8 cellular contexts compared by ENCODE assay signal in the genomic region with DNA sequence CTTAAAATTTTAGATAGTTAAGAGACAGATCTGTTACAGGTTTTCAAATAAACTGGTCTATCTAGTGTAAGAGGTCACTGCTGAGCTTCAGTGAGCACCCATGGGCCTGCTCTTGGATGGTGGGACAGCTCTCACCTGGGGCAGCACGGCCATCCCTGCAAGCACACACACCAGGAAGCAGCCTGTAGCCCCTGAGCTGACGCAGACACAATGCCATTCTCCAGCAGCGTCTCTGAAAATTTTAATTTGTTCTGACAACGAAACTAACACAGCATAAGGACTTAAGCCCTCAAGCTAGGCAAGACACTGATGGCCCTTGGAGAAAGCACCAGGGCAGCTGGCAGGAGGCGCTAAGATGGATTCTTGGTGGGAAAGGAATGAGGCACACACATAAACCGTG. TPM values are rescaled to one million over a fixed set of nuclear protein-coding genes. Genes with fewer than 3 reads are reported as not detected.
A peak's percentile ranks its signal among the peaks of the same experiment; 100 is the strongest.
DNase-seq lines count a peak whose midpoint lies in the region; ATAC-seq and TF ChIP-seq lines count a peak whose summit lies in the region.

No MANE protein-coding gene starts in this region.

- H3K27me3 ChIP-seq in CD4-positive, alpha-beta T cell (ENCODE audit: control insufficient read depth, insufficient read depth, low read length) = no peaks in the 10 kb centered on the region
- no peaks in the 10 kb centered on the region; the same call in 1 of the 2 replicates for H3K27me3 ChIP-seq in GM23338 (ENCODE audit: insufficient read depth)
- no peaks in the 10 kb centered on the region for H3K27me3 ChIP-seq in neural cell (ENCODE audit: insufficient read depth, low read depth, low read length)

- DNase-seq in CD4-positive, alpha-beta T cell = no peak
- DNase-seq in GM23338 (ENCODE audit: low spot score) = no peak
- no peak for DNase-seq in activated naive CD8-positive, alpha-beta T cell treated with anti-CD3 and anti-CD28 coated beads for 36 hours
- no peak for DNase-seq in HEK293T (ENCODE audit: extremely low spot score)
- no peak for DNase-seq in NCI-H345 treated with DMSO at 0.1 percent for 48 hours (lab: John Stamatoyannopoulos, UW; ENCODE audit: unreplicated experiment)
- no peak for DNase-seq in NCI-H510A treated with DMSO at 0.1 percent for 48 hours (lab: John Stamatoyannopoulos, UW)

- H4K20me1 ChIP-seq in GM23338 (replicated peaks; ENCODE audit: insufficient read depth) (no peaks in the 10 kb centered on the region), neural cell (ENCODE audit: insufficient read depth) (no peaks in the 10 kb centered on the region)

- POLR2A ChIA-PET in CD4-positive, alpha-beta T cell (lab: Charles Lee) = interaction anchor here (0.9 to 18.5 kb wide), 20 partner anchors 4 to 803 kb away, joined by 3 to 844 read pairs (median 4); a partner anchor contains a TSS
- POLR2A ChIA-PET in HEK293T (lab: Yijun Ruan, JAX) = interaction anchor here (1.2 to 3.6 kb wide), 3 partner anchors 38 to 81 kb away, joined by 3 to 17 read pairs (median 4); a partner anchor contains a TSS

- ATAC-seq in CD4-positive, alpha-beta T cell (ENCODE audit: poor library complexity) = no peak
- ATAC-seq in GM23338 (no peak), HG03354 (IDR thresholded peaks at IDR 0.05; ENCODE audit: poor library complexity, severe bottlenecking, unreplicated experiment) (no peak)

- no peak for TF ChIP-seq EP300 in neural cell (conservative IDR thresholded peaks at IDR 0.05; ENCODE audit: poor library complexity, severe bottlenecking)

- peaks cover 62% of the 10 kb centered on the region for H3K36me3 Mint-ChIP-seq in CD4-positive, alpha-beta T cell (ENCODE audit: low read depth)
- peaks cover 34% of the 10 kb centered on the region for H3K36me3 Mint-ChIP-seq in GM23338 (ENCODE audit: low read depth)
- peaks cover 47% of the 10 kb centered on the region for H3K36me3 Mint-ChIP-seq in activated naive CD8-positive, alpha-beta T cell treated with anti-CD3 and anti-CD28 coated beads for 36 hours

- H3K9me2 ChIP-seq in GM23338 (ENCODE audit: insufficient read depth) (no peaks in the 10 kb centered on the region), neural cell (ENCODE audit: insufficient read depth, low read length) (no peaks in the 10 kb centered on the region)

- peaks cover 24% of the 10 kb centered on the region for H3K4me1 ChIP-seq in GM23338 (ENCODE audit: insufficient read depth)

- H3K79me2 ChIP-seq in GM23338 (replicated peaks; ENCODE audit: insufficient read depth) (peaks cover 6% of the 10 kb centered on the region; the same call in 1 of the 2 replicates), neural cell (replicated peaks; ENCODE audit: insufficient read depth, low read length) (peaks cover 6% of the 10 kb centered on the region)

- H3K9me3 Mint-ChIP-seq in CD4-positive, alpha-beta T cell = no peaks in the 10 kb centered on the region
- H3K9me3 Mint-ChIP-seq in GM23338 = no peaks in the 10 kb centered on the region; the same call in 2 of the 3 replicates
- no peaks in the 10 kb centered on the region for H3K9me3 Mint-ChIP-seq in activated naive CD8-positive, alpha-beta T cell treated with anti-CD3 and anti-CD28 coated beads for 36 hours

- peak overlapping the region; percentile 100 for H3K27ac Mint-ChIP-seq in CD4-positive, alpha-beta T cell
- H3K27ac Mint-ChIP-seq in GM23338 = no peak overlapping the region
- peak overlapping the region; percentile 97 for H3K27ac Mint-ChIP-seq in activated naive CD8-positive, alpha-beta T cell treated with anti-CD3 and anti-CD28 coated beads for 36 hours

- TF ChIP-seq CTCF in CD4-positive, alpha-beta T cell (IDR thresholded peaks at IDR 0.05) = no peak
- TF ChIP-seq CTCF in GM23338 (conservative IDR thresholded peaks at IDR 0.05; ENCODE audit: low read depth in 2 of 2) = 0 out of 4 replicates have a peak, but pooled peaks of 1 of the 2 experiments have one; percentile 5
- TF ChIP-seq CTCF in neural cell (IDR thresholded peaks at IDR 0.05; ENCODE audit: poor library complexity, severe bottlenecking) = no peak

- H3K9me3 ChIP-seq in CD4-positive, alpha-beta T cell (ENCODE audit: control insufficient read depth, low read length) = no peaks in the 10 kb centered on the region
- no peaks in the 10 kb centered on the region for H3K9me3 ChIP-seq in neural cell (ENCODE audit: low read length)

- no peak for TF ChIP-seq RAD21 in neural cell (conservative IDR thresholded peaks at IDR 0.05)

- H3K27ac ChIP-seq in CD4-positive, alpha-beta T cell (ENCODE audit: low read depth, low read length) = peak overlapping the region; percentile 89
- no peak overlapping the region for H3K27ac ChIP-seq in GM23338 (ENCODE audit: low read depth)
- no peak overlapping the region for H3K27ac ChIP-seq in neural cell (ENCODE audit: low read length)

- peaks cover 73% of the 10 kb centered on the region for H3K4me1 Mint-ChIP-seq in CD4-positive, alpha-beta T cell (ENCODE audit: low read depth)
- peaks cover 36% of the 10 kb centered on the region for H3K4me1 Mint-ChIP-seq in GM23338
- H3K4me1 Mint-ChIP-seq in activated naive CD8-positive, alpha-beta T cell treated with anti-CD3 and anti-CD28 coated beads for 36 hours = peaks cover 59% of the 10 kb centered on the region

- intact Hi-C loops in CD4-positive, alpha-beta T cell (cut with DNase I, micrococcal nuclease) = loop anchor here in 1 of 2 experiments (2.0 to 5.0 kb wide), 2 partner anchors 70 to 805 kb away; a partner anchor contains a TSS

- H3K27me3 Mint-ChIP-seq in CD4-positive, alpha-beta T cell = peaks cover 5% of the 10 kb centered on the region
- peaks cover 22% of the 10 kb centered on the region for H3K27me3 Mint-ChIP-seq in GM23338 (ENCODE audit: insufficient read depth, low read depth, poor library complexity)
- no peaks in the 10 kb centered on the region for H3K27me3 Mint-ChIP-seq in activated naive CD8-positive, alpha-beta T cell treated with anti-CD3 and anti-CD28 coated beads for 36 hours

- no peaks in the 10 kb centered on the region for H3K36me3 ChIP-seq in GM23338 (ENCODE audit: insufficient read depth)
- no peaks in the 10 kb centered on the region for H3K36me3 ChIP-seq in neural cell (ENCODE audit: insufficient read depth, low read length)

- H3K4me2 ChIP-seq in GM23338 = peak overlapping the region; percentile 60; the same call in 1 of the 2 replicates
- no peak overlapping the region for H3K4me2 ChIP-seq in neural cell (ENCODE audit: low read length)

- CTCF ChIA-PET in CD4-positive, alpha-beta T cell (lab: Charles Lee) = interaction anchor here (0.6 to 10.9 kb wide), 4 partner anchors 9 to 71 kb away, joined by 3 to 169 read pairs (median 4); a partner anchor contains a TSS
- CTCF ChIA-PET in HEK293T (lab: Yijun Ruan, JAX) = interaction anchor here (0.5 kb wide), 1 partner anchor 1435 kb away, joined by 3 read pairs; a partner anchor contains a TSS

- no peak overlapping the region for H3K9ac ChIP-seq in neural cell (ENCODE audit: low read length)

- no peak overlapping the region for H3K4me3 ChIP-seq in GM23338
- H3K4me3 ChIP-seq in neural cell (ENCODE audit: low read length) = peak overlapping the region; percentile 49

- no peak overlapping the region for H2AFZ ChIP-seq in GM23338
- H2AFZ ChIP-seq in neural cell (ENCODE audit: low read depth, low read length) = no peak overlapping the region

- peak overlapping the region; percentile 97 for H3K4me3 Mint-ChIP-seq in CD4-positive, alpha-beta T cell
- peak overlapping the region; percentile 47; the same call in 1 of the 3 replicates for H3K4me3 Mint-ChIP-seq in GM23338
- H3K4me3 Mint-ChIP-seq in activated naive CD8-positive, alpha-beta T cell treated with anti-CD3 and anti-CD28 coated beads for 36 hours = peak overlapping the region; percentile 89

- H3F3A ChIP-seq in GM23338 (replicated peaks; ENCODE audit: low read depth) (peaks cover 3% of the 10 kb centered on the region; the same call in 1 of the 2 replicates), neural cell (ENCODE audit: insufficient read depth, low read length, poor library complexity, severe bottlenecking) (no peaks in the 10 kb centered on the region)

TF ChIP-seq in GM23338, 12 proteins besides CTCF, POLR2A, EP300 and RAD21 (continues in another document):
- TF ChIP-seq ZNF331 (CRISPR knock-in tag; IDR thresholded peaks at IDR 0.05; ENCODE audit: low read depth) (no peak), CREB1 (CRISPR knock-in tag; IDR thresholded peaks at IDR 0.05; ENCODE audit: low read depth) (no peak)

TF ChIP-seq in neural cell, 6 proteins besides CTCF, POLR2A, EP300 and RAD21 (continues in another document):
- TF ChIP-seq SMC3 (conservative IDR thresholded peaks at IDR 0.05; ENCODE audit: poor library complexity) = no peak

TF ChIP-seq in HEK293T, 16 proteins besides CTCF, POLR2A, EP300 and RAD21 (continues in another document):
- TF ChIP-seq CTBP1 (IDR thresholded peaks at IDR 0.05; ENCODE audit: borderline replicate concordance) (no peak), ELF4 (IDR thresholded peaks at IDR 0.05) (no peak), LEF1 (IDR thresholded peaks at IDR 0.05; ENCODE audit: borderline replicate concordance) (no peak), BHLHE40 (IDR thresholded peaks at IDR 0.05; ENCODE audit: borderline replicate concordance) (no peak), FOXM1 (IDR thresholded peaks at IDR 0.05; ENCODE audit: borderline replicate concordance) (no peak), SUZ12 (IDR thresholded peaks at IDR 0.05) (no peak), NFRKB (IDR thresholded peaks at IDR 0.05) (no peak), ZNF384 (IDR thresholded peaks at IDR 0.05) (no peak), L3MBTL2 (conservative IDR thresholded peaks at IDR 0.05) (no peak)
- TF ChIP-seq, protein P1, sequence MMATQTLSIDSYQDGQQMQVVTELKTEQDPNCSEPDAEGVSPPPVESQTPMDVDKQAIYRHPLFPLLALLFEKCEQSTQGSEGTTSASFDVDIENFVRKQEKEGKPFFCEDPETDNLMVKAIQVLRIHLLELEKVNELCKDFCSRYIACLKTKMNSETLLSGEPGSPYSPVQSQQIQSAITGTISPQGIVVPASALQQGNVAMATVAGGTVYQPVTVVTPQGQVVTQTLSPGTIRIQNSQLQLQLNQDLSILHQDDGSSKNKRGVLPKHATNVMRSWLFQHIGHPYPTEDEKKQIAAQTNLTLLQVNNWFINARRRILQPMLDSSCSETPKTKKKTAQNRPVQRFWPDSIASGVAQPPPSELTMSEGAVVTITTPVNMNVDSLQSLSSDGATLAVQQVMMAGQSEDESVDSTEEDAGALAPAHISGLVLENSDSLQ (IDR thresholded peaks at IDR 0.05) = no peak

RNA-seq across cellular contexts. Expression of a gene that starts 2.7 kb away (rescaled TPM):
- 100 to 1,000 TPM; 711 to 727 TPM for total RNA-seq in CD4-positive, alpha-beta T cell
- total RNA-seq in GM23338 (2014; rRNA removed; shearing (Covaris generic)) = 98.8 and 119 TPM in 2 replicates
- 105 and 107 TPM in 2 replicates for polyA plus RNA-seq in GM23338 (2016; fragmentation: Nextera tagmentation; extraction: Ambion mirVana)
- total RNA-seq in activated naive CD8-positive, alpha-beta T cell treated with anti-CD3 and anti-CD28 coated beads for 36 hours = 100 to 1,000 TPM; 173 to 179 TPM
- 116 and 132 TPM in 2 replicates for polyA plus RNA-seq in neural cell
- polyA minus RNA-seq in neural cell = 43.3 and 47.1 TPM in 2 replicates

RNA-seq across cellular contexts. Expression of a gene that starts 39.0 kb away (rescaled TPM):
- total RNA-seq in CD4-positive, alpha-beta T cell = 10 to 100 TPM; 50.9 to 51.0 TPM
- 21.2 and 28.8 TPM in 2 replicates for total RNA-seq in GM23338 (2014; rRNA removed; shearing (Covaris generic))
- polyA plus RNA-seq in GM23338 (2016; fragmentation: Nextera tagmentation; extraction: Ambion mirVana) (17.8 and 18.0 TPM in 2 replicates), neural cell (15.6 and 18.4 TPM in 2 replicates)
- 10 to 100 TPM; 39.1 to 40.9 TPM for total RNA-seq in activated naive CD8-positive, alpha-beta T cell treated with anti-CD3 and anti-CD28 coated beads for 36 hours
- polyA minus RNA-seq in neural cell = 28.7 and 30.6 TPM in 2 replicates

Comparison
In these comparisons a context has a peak if more than half of its experiments do, and no peak if none do; other contexts are left out.
1. H3K4me3 Mint-ChIP-seq: peak in every context shown above with its lines; median percentile 97 in CD4-positive, alpha-beta T cell; 89 in activated naive CD8-positive, alpha-beta T cell treated with anti-CD3 and anti-CD28 coated beads for 36 hours; 47 in GM23338.